In genomic region chr3:46535746-46536145, GRCh38 we compare ENCODE assay signal across 26 cellular contexts. TPM values are rescaled to one million over a fixed set of nuclear protein-coding genes. Genes with fewer than 3 reads are reported as not detected.
"Had no signal": no experiment of that assay in that cellular context is flagged by ENCODE, and none has a peak within 500 bp of the region (broad histone marks: within the 10 kb centered on the region; RNA-seq: fewer than 3 reads in every experiment).

No MANE protein-coding gene starts in this region.

- H3K9me3 Mint-ChIP-seq: dendritic cell treated with granulocyte-macrophage colony-stimulating factor and Interleukin-4, amounts not matched to agents 40 ng/mL and 50 ng/mL, for 4 days; effector memory CD8-positive, alpha-beta T cell; nephron progenitor cell; stimulated activated naive CD8-positive, alpha-beta T cell treated with anti-CD3 and anti-CD28 coated beads, Interleukin-15, Interleukin-2, amounts not matched to agents 100 ng/mL and 50 ng/mL, for 24 hours had no signal

- ATAC-seq: effector memory CD8-positive, alpha-beta T cell; left colon; left ventricle myocardium superior; right lobe of liver; stimulated activated effector memory CD8-positive, alpha-beta T cell treated with anti-CD3 and anti-CD28 coated beads, Interleukin-12 subunit alpha, Interleukin-12 subunit beta, amount 100 ng/mL, for 72 hours had no signal

- H3K9me3 ChIP-seq: esophagus muscularis mucosa, prostate gland, right lobe of liver, tibial artery, upper lobe of left lung, uterus had no signal

- H3K27ac Mint-ChIP-seq: dendritic cell treated with granulocyte-macrophage colony-stimulating factor and Interleukin-4, amounts not matched to agents 40 ng/mL and 50 ng/mL, for 4 days; nephron progenitor cell; stimulated activated effector memory CD8-positive, alpha-beta T cell treated with anti-CD3 and anti-CD28 coated beads, Interleukin-12 subunit alpha, Interleukin-12 subunit beta, amount 100 ng/mL, for 72 hours; stimulated activated naive CD8-positive, alpha-beta T cell treated with anti-CD3 and anti-CD28 coated beads, Interleukin-15, Interleukin-2, amounts not matched to agents 100 ng/mL and 50 ng/mL, for 24 hours had no signal

- H3K36me3 Mint-ChIP-seq: stimulated activated effector memory CD8-positive, alpha-beta T cell treated with anti-CD3 and anti-CD28 coated beads, Interleukin-12 subunit alpha, Interleukin-12 subunit beta, amount 100 ng/mL, for 72 hours had no signal

- H3K4me3 Mint-ChIP-seq: dendritic cell treated with granulocyte-macrophage colony-stimulating factor and Interleukin-4, amounts not matched to agents 40 ng/mL and 50 ng/mL, for 4 days; effector memory CD8-positive, alpha-beta T cell; nephron progenitor cell; stimulated activated effector memory CD8-positive, alpha-beta T cell treated with anti-CD3 and anti-CD28 coated beads, Interleukin-12 subunit alpha, Interleukin-12 subunit beta, amount 100 ng/mL, for 72 hours; stimulated activated naive CD8-positive, alpha-beta T cell treated with anti-CD3 and anti-CD28 coated beads, Interleukin-15, Interleukin-2, amounts not matched to agents 100 ng/mL and 50 ng/mL, for 24 hours had no signal

- H3K79me2 ChIP-seq: hepatocyte, parathyroid adenoma had no signal

- H3K9ac ChIP-seq: parathyroid adenoma had no signal

- H3K36me3 ChIP-seq: prostate gland, right lobe of liver, tibial artery, upper lobe of left lung, uterus had no signal

- H3K27me3 ChIP-seq: hepatocyte, right lobe of liver, upper lobe of left lung, uterus had no signal

- H3K27ac ChIP-seq: epithelial cell of prostate, esophagus muscularis mucosa, hepatocyte, parathyroid adenoma, prostate gland, right lobe of liver, tibial artery, upper lobe of left lung, uterus had no signal

- DNase-seq: effector memory CD8-positive, alpha-beta T cell; head of caudate nucleus; left colon; left ventricle myocardium superior; mesenchymal stem cell; midbrain; nephron progenitor cell; retina; right lobe of liver; stimulated activated CD4-positive, alpha-beta T cell treated with anti-CD3 and anti-CD28 coated beads, Interleukin-4, amount 100 ng/mL, for 1 hour; stimulated activated CD8-positive, alpha-beta memory T cell treated with anti-CD3 and anti-CD28 coated beads, Interleukin-4, amount 100 ng/mL, for 48 hours; tibial artery; upper lobe of left lung; uterus had no signal

- H3K4me3 ChIP-seq: esophagus muscularis mucosa, hepatocyte, lung, prostate gland, right lobe of liver, tibial artery, upper lobe of left lung, uterus had no signal

- H3K27me3 Mint-ChIP-seq: stimulated activated naive CD8-positive, alpha-beta T cell treated with anti-CD3 and anti-CD28 coated beads, Interleukin-15, Interleukin-2, amounts not matched to agents 100 ng/mL and 50 ng/mL, for 24 hours had no signal

- H3K4me1 ChIP-seq: parathyroid adenoma, prostate gland, tibial artery, uterus had no signal

- H2AFZ ChIP-seq: hepatocyte, parathyroid adenoma had no signal

- H3K4me2 ChIP-seq: hepatocyte had no signal

RNA-seq across cellular contexts. Expression of gene RTP3, which starts 38.0 kb away (rescaled TPM):
- total RNA-seq: esophagus muscularis mucosa, kidney epithelial cell, left colon, left ventricle myocardium superior, lung, omental fat pad, temporal lobe, upper lobe of left lung, uterus had no signal
